Comparison of ENCODE assay signal across 12 cellular contexts in the genomic region with DNA sequence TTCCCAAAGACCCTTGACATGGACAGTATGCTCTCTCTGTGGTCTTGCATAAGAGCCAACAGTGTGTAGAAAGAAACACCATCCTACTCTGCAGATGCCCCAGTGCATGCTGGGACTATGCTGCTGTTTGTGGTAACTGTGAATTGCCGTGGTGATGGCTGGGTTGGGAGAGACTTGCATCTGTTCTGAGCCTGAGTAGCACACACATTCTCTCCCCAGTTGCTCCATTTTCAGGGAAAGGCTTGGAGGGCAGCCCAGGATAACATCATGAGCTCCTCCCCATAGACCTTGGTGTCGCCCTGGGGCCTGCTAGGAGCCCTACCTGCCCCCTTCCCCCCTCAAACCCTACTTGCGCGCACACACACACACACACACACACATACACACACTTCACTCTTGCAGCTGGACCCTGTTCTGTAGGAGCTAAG.
DNase-seq lines count a peak whose midpoint lies in the region; ATAC-seq lines count a peak whose summit lies in the region.
"Had no signal": no experiment of that assay in that cellular context is flagged by ENCODE, and none has a peak within 500 bp of the region (broad histone marks: within the 10 kb centered on the region; RNA-seq: fewer than 3 reads in every experiment).

No MANE protein-coding gene starts in this region.

- peak; percentile 9 for ATAC-seq in sciatic nerve
- ATAC-seq: A549 had no signal

- in situ Hi-C loops in ACHN (cut with HindIII; ENCODE audit: low pct_ligation_motif_present, low pct_unique_long_range_greater_than_20kb, low sequenced_read_pairs), result no loop called here

- peak; percentile 44 to 60 (median 51) for DNase-seq in NCI-H1417 (lab: John Stamatoyannopoulos, UW)
- no peak for DNase-seq in NCI-H1417 treated with DMSO at 0.1 percent for 48 hours (lab: John Stamatoyannopoulos, UW)
- peak; percentile 62 for DNase-seq in NCI-H510A (lab: John Stamatoyannopoulos, UW)
- peak; percentile 57 for DNase-seq in sciatic nerve (ENCODE audit: low spot score)
- DNase-seq in ACHN, result no peak
- no peak for DNase-seq in ecto neural progenitor cell (ENCODE audit: low spot score)
- no peak for DNase-seq in T1000 (lab: John Stamatoyannopoulos, UW)
- DNase-seq: naive B cell, upper lobe of left lung had no signal

- peak overlapping the region; percentile 77 for H3K27ac ChIP-seq in cingulate gyrus (ENCODE audit: low read depth, low read length)
- H3K27ac ChIP-seq: A549, HL-60, upper lobe of left lung had no signal

- intact Hi-C loops in sciatic nerve (cut with DNase I), result loop anchor here (5.0 kb wide), 1 partner anchor 146 kb away; no protein-coding TSS in a partner anchor

Comparison
In these comparisons a context has a peak if more than half of its experiments do, and no peak if none do; other contexts are left out.
1. DNase-seq: peak in NCI-H1417 (3 of 3), NCI-H510A (single experiment) and sciatic nerve (single experiment); none in NCI-H1417 treated with DMSO at 0.1 percent for 48 hours (single experiment), ACHN (single experiment), ecto neural progenitor cell (single experiment) and T1000 (single experiment).